ENCODE assay signal across 1 cellular context in the genomic region with DNA sequence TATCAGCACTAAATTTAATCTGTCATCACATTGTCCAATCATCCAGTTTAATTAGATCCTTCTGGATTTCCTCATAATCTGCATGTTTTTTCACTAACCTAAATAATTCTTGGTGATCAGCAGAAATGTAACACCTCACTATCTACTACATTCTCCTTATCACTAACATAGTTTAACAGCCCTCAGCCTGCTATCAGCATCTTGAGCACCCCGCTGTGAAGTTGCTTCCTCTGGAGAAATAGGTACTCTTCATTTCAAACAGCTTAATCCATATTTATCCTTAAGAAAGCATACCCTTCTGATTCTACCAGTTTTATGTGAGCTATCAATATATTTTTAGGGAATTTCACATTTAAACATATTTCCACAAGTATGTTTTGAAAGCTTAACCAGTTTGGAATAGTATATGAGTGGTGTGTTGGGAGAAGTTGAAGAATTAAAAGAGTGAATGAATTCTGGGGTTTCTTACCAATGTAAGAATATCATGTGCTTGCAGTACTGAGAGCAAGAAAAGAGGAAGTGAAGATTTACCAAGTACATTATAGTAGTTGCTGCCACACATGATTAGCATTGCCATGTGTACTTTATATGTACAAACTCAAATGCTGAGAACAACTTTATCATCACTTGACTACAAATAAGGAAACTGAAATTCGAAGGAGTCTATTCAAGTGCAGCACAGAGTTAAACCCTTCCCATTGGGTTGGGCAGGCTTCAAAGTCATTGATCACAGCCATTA.
TF ChIP-seq lines count a peak whose summit lies in the region.

No MANE protein-coding gene starts in this region.

TF ChIP-seq in HepG2, 621 proteins besides CTCF, POLR2A, EP300 and RAD21 (continued from another document):
- TF ChIP-seq ZKSCAN5 (CRISPR knock-in tag; IDR thresholded peaks at IDR 0.05) (no peak), KLF9 (CRISPR knock-in tag; IDR thresholded peaks at IDR 0.05; ENCODE audit: low read depth) (no peak), ZNF720 (CRISPR knock-in tag; IDR thresholded peaks at IDR 0.05) (no peak), NRL (CRISPR knock-in tag; IDR thresholded peaks at IDR 0.05; ENCODE audit: borderline replicate concordance) (no peak), ZNF207 (IDR thresholded peaks at IDR 0.05; ENCODE audit: borderline replicate concordance) (no peak), SNAI1 (CRISPR knock-in tag; IDR thresholded peaks at IDR 0.05; ENCODE audit: borderline replicate concordance) (no peak), HNRNPH1 (optimal IDR thresholded peaks at IDR 0.05; ENCODE audit: low read depth, low read length) (no peak), SMARCC2 (IDR thresholded peaks at IDR 0.05) (no peak)
- TF ChIP-seq, protein P1, sequence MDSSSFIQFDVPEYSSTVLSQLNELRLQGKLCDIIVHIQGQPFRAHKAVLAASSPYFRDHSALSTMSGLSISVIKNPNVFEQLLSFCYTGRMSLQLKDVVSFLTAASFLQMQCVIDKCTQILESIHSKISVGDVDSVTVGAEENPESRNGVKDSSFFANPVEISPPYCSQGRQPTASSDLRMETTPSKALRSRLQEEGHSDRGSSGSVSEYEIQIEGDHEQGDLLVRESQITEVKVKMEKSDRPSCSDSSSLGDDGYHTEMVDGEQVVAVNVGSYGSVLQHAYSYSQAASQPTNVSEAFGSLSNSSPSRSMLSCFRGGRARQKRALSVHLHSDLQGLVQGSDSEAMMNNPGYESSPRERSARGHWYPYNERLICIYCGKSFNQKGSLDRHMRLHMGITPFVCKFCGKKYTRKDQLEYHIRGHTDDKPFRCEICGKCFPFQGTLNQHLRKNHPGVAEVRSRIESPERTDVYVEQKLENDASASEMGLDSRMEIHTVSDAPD (CRISPR knock-in tag; IDR thresholded peaks at IDR 0.05), result no peak
